Comparison of ENCODE assay signal across 9 cellular contexts in genomic region chr3:47009225-47010049, GRCh38. TPM values are rescaled to one million over a fixed set of nuclear protein-coding genes. Genes with fewer than 3 reads are reported as not detected.
A peak's percentile ranks its signal among the peaks of the same experiment; 100 is the strongest.
DNase-seq lines count a peak whose midpoint lies in the region; ATAC-seq, FAIRE-seq and TF ChIP-seq lines count a peak whose summit lies in the region.
"Had no signal": no experiment of that assay in that cellular context is flagged by ENCODE, and none has a peak within 500 bp of the region (broad histone marks: within the 10 kb centered on the region; RNA-seq: fewer than 3 reads in every experiment).

No MANE protein-coding gene starts in this region.

- ATAC-seq in HG02763 (IDR thresholded peaks at IDR 0.05; ENCODE audit: unreplicated experiment) (peak; percentile 82), natural killer cell (peak; percentile 92 to 93 (median 93))
- ATAC-seq in stimulated activated naive B cell treated with anti-CD40 and anti-IgM and Interleukin-4, amounts not matched to agents 10 μg/mL and 1 μg/mL and 100 μg/mL, for 72 hours (replicated peaks) = peak; percentile 92 to 96

- TF ChIP-seq CTCF in natural killer cell (IDR thresholded peaks at IDR 0.05) = peak; percentile 10

- H3K36me3 Mint-ChIP-seq in activated T-helper 1 cell treated with anti-CD3 and anti-CD28 coated beads, Interleukin-12 subunit alpha, Interleukin-12 subunit beta, Interleukin-2, Interleukin-4 antibody, amounts not matched to agents 30 ng/mL and 10 ng/mL and 1 ng/mL, durations not matched to agents 14 hours and 24 hours and 36 hours (ENCODE audit: low read depth) = peaks cover 12% of the 10 kb centered on the region
- H3K36me3 Mint-ChIP-seq in natural killer cell = no peaks in the 10 kb centered on the region
- peaks cover 34 to 52% of the 10 kb centered on the region in 2 donors for H3K36me3 Mint-ChIP-seq in stimulated activated naive B cell treated with anti-CD40 and anti-IgM and Interleukin-4, amounts not matched to agents 10 μg/mL and 1 μg/mL and 100 μg/mL, for 72 hours

- peak overlapping the region; percentile 29 for H3K27ac Mint-ChIP-seq in activated T-helper 1 cell treated with anti-CD3 and anti-CD28 coated beads, Interleukin-12 subunit alpha, Interleukin-12 subunit beta, Interleukin-2, Interleukin-4 antibody, amounts not matched to agents 30 ng/mL and 10 ng/mL and 1 ng/mL, durations not matched to agents 14 hours and 24 hours and 36 hours
- peak overlapping the region; percentile 87 to 93 for H3K27ac Mint-ChIP-seq in natural killer cell
- H3K27ac Mint-ChIP-seq in stimulated activated naive B cell treated with anti-CD40 and anti-IgM and Interleukin-4, amounts not matched to agents 10 μg/mL and 1 μg/mL and 100 μg/mL, for 72 hours = peak overlapping the region; percentile 92

- H3K27me3 Mint-ChIP-seq in activated T-helper 1 cell treated with anti-CD3 and anti-CD28 coated beads, Interleukin-12 subunit alpha, Interleukin-12 subunit beta, Interleukin-2, Interleukin-4 antibody, amounts not matched to agents 30 ng/mL and 10 ng/mL and 1 ng/mL, durations not matched to agents 14 hours and 24 hours and 36 hours (ENCODE audit: insufficient read depth) = no peaks in the 10 kb centered on the region
- no peaks in the 10 kb centered on the region for H3K27me3 Mint-ChIP-seq in natural killer cell (ENCODE audit: low read depth in 2 of 2)
- no peaks in the 10 kb centered on the region for H3K27me3 Mint-ChIP-seq in stimulated activated naive B cell treated with anti-CD40 and anti-IgM and Interleukin-4, amounts not matched to agents 10 μg/mL and 1 μg/mL and 100 μg/mL, for 72 hours

- no peak overlapping the region for H3K4me3 Mint-ChIP-seq in activated T-helper 1 cell treated with anti-CD3 and anti-CD28 coated beads, Interleukin-12 subunit alpha, Interleukin-12 subunit beta, Interleukin-2, Interleukin-4 antibody, amounts not matched to agents 30 ng/mL and 10 ng/mL and 1 ng/mL, durations not matched to agents 14 hours and 24 hours and 36 hours
- peak overlapping the region; percentile 83 for H3K4me3 Mint-ChIP-seq in natural killer cell
- H3K4me3 Mint-ChIP-seq in stimulated activated naive B cell treated with anti-CD40 and anti-IgM and Interleukin-4, amounts not matched to agents 10 μg/mL and 1 μg/mL and 100 μg/mL, for 72 hours = peak overlapping the region; percentile 75 to 88

- TF ChIP-seq POLR2A in GM12892 (IDR thresholded peaks at IDR 0.05; ENCODE audit: low read depth, low read length) = no peak

- H3K4me1 Mint-ChIP-seq in activated T-helper 1 cell treated with anti-CD3 and anti-CD28 coated beads, Interleukin-12 subunit alpha, Interleukin-12 subunit beta, Interleukin-2, Interleukin-4 antibody, amounts not matched to agents 30 ng/mL and 10 ng/mL and 1 ng/mL, durations not matched to agents 14 hours and 24 hours and 36 hours (ENCODE audit: low read depth) = peaks cover 14% of the 10 kb centered on the region
- H3K4me1 Mint-ChIP-seq in natural killer cell = peaks cover 11 to 23% of the 10 kb centered on the region in 2 donors
- peaks cover 6 to 9% of the 10 kb centered on the region in 2 donors for H3K4me1 Mint-ChIP-seq in stimulated activated naive B cell treated with anti-CD40 and anti-IgM and Interleukin-4, amounts not matched to agents 10 μg/mL and 1 μg/mL and 100 μg/mL, for 72 hours

- H3K9me3 Mint-ChIP-seq in activated T-helper 1 cell treated with anti-CD3 and anti-CD28 coated beads, Interleukin-12 subunit alpha, Interleukin-12 subunit beta, Interleukin-2, Interleukin-4 antibody, amounts not matched to agents 30 ng/mL and 10 ng/mL and 1 ng/mL, durations not matched to agents 14 hours and 24 hours and 36 hours = no peaks in the 10 kb centered on the region
- H3K9me3 Mint-ChIP-seq in natural killer cell = no peaks in the 10 kb centered on the region
- no peaks in the 10 kb centered on the region for H3K9me3 Mint-ChIP-seq in stimulated activated naive B cell treated with anti-CD40 and anti-IgM and Interleukin-4, amounts not matched to agents 10 μg/mL and 1 μg/mL and 100 μg/mL, for 72 hours

- DNase-seq in GM12892 (ENCODE audit: insufficient read length) (peak; percentile 95), NCI-H748 (lab: John Stamatoyannopoulos, UW; ENCODE audit: unreplicated experiment) (peak; percentile 93), fibroblast of peridontal ligament (ENCODE audit: extremely low read depth) (peak; percentile 88), natural killer cell (peak; percentile 84), HK-2 (ENCODE audit: unreplicated experiment) (no peak)
- DNase-seq in activated T-helper 1 cell treated with anti-CD3 and anti-CD28 coated beads, Interleukin-12 subunit alpha, Interleukin-12 subunit beta, Interleukin-2, Interleukin-4 antibody, amounts not matched to agents 30 ng/mL and 10 ng/mL and 1 ng/mL, durations not matched to agents 14 hours and 24 hours and 36 hours (ENCODE audit: low spot score) = peak; percentile 47
- peak; percentile 88 for DNase-seq in stimulated activated naive B cell treated with anti-CD40 and anti-IgM and Interleukin-4, amounts not matched to agents 10 μg/mL and 1 μg/mL and 100 μg/mL, for 72 hours

- FAIRE-seq in GM12892 (lab: Jason Lieb, UNC) = peak; percentile 95
- FAIRE-seq: islet of Langerhans had no signal

- intact Hi-C loops in activated T-helper 1 cell treated with anti-CD3 and anti-CD28 coated beads, Interleukin-12 subunit alpha, Interleukin-12 subunit beta, Interleukin-2, Interleukin-4 antibody, amounts not matched to agents 30 ng/mL and 10 ng/mL and 1 ng/mL, durations not matched to agents 14 hours and 24 hours and 36 hours (cut with micrococcal nuclease) = loop anchor here (1.0 to 2.0 kb wide), 2 partner anchors 8 to 33 kb away; partner anchors contain the start of gene CCDC12
- intact Hi-C loops in natural killer cell (cut with micrococcal nuclease) = loop anchor here (1.0 to 2.0 kb wide), 2 partner anchors 23 to 30 kb away; partner anchors contain the start of gene NBEAL2

RNA-seq across cellular contexts. Expression of gene NBEAL2, which starts 30.0 kb away (rescaled TPM):
- 79.6 TPM for polyA plus RNA-seq in GM12892 (2012; ENCODE audit: missing spikeins)
- total RNA-seq in activated T-helper 1 cell treated with anti-CD3 and anti-CD28 coated beads, Interleukin-12 subunit alpha, Interleukin-12 subunit beta, Interleukin-2, Interleukin-4 antibody, amounts not matched to agents 30 ng/mL and 10 ng/mL and 1 ng/mL, durations not matched to agents 14 hours and 24 hours and 36 hours = 118 and 119 TPM in 2 replicates
- total RNA-seq in natural killer cell = 100 to 1,000 TPM; 453 to 536 (median 532) TPM

RNA-seq across cellular contexts. Expression of gene CCDC12, which starts 32.9 kb away (rescaled TPM):
- polyA plus RNA-seq in GM12892 (2012; ENCODE audit: missing spikeins) = 48.6 TPM
- 68.7 and 69.1 TPM in 2 replicates for total RNA-seq in activated T-helper 1 cell treated with anti-CD3 and anti-CD28 coated beads, Interleukin-12 subunit alpha, Interleukin-12 subunit beta, Interleukin-2, Interleukin-4 antibody, amounts not matched to agents 30 ng/mL and 10 ng/mL and 1 ng/mL, durations not matched to agents 14 hours and 24 hours and 36 hours
- 100 to 1,000 TPM; 104 to 114 (median 111) TPM for total RNA-seq in natural killer cell

Comparison
In these comparisons a context has a peak if more than half of its experiments do, and no peak if none do; other contexts are left out.
1. H3K27ac Mint-ChIP-seq: peak in every context shown above with its lines; median percentile 92 in stimulated activated naive B cell treated with anti-CD40 and anti-IgM and Interleukin-4, amounts not matched to agents 10 μg/mL and 1 μg/mL and 100 μg/mL, for 72 hours; 90 in natural killer cell; 29 in activated T-helper 1 cell treated with anti-CD3 and anti-CD28 coated beads, Interleukin-12 subunit alpha, Interleukin-12 subunit beta, Interleukin-2, Interleukin-4 antibody, amounts not matched to agents 30 ng/mL and 10 ng/mL and 1 ng/mL, durations not matched to agents 14 hours and 24 hours and 36 hours.